In genomic region chr7:69695998-69696657, GRCh38 we compare ENCODE assay signal across 10 cellular contexts.
DNase-seq lines count a peak whose midpoint lies in the region; ATAC-seq lines count a peak whose summit lies in the region.
"Had no signal": no experiment of that assay in that cellular context is flagged by ENCODE, and none has a peak within 500 bp of the region (broad histone marks: within the 10 kb centered on the region; RNA-seq: fewer than 3 reads in every experiment).

No MANE protein-coding gene starts in this region.

- POLR2A ChIA-PET in CD4-positive, alpha-beta memory T cell (lab: Charles Lee; ENCODE audit: partially characterized antibody) = no interaction called here

- no peak overlapping the region for H3K4me3 ChIP-seq in CD4-positive, alpha-beta memory T cell (ENCODE audit: low read length in 2 of 2)
- H3K4me3 ChIP-seq: A549 had no signal

- no peaks in the 10 kb centered on the region for H3K36me3 Mint-ChIP-seq in stimulated activated effector memory CD8-positive, alpha-beta T cell treated with anti-CD3 and anti-CD28 coated beads, Interleukin-12 subunit alpha, Interleukin-12 subunit beta, amount 100 ng/mL, for 72 hours
- no peaks in the 10 kb centered on the region for H3K36me3 Mint-ChIP-seq in CD4-positive, alpha-beta memory T cell

- no peaks in the 10 kb centered on the region for H3K27me3 ChIP-seq in CD4-positive, alpha-beta memory T cell (ENCODE audit: insufficient read depth, low read length)

- H3K9me3 ChIP-seq in CD4-positive, alpha-beta memory T cell (ENCODE audit: control insufficient read depth in 1 of 2, low read length in 2 of 2) = no peaks in the 10 kb centered on the region
- H3K9me3 ChIP-seq: A549 had no signal

- H3K27ac Mint-ChIP-seq in stimulated activated effector memory CD8-positive, alpha-beta T cell treated with anti-CD3 and anti-CD28 coated beads, Interleukin-12 subunit alpha, Interleukin-12 subunit beta, amount 100 ng/mL, for 72 hours = no peak overlapping the region
- H3K27ac Mint-ChIP-seq in CD4-positive, alpha-beta memory T cell = no peak overlapping the region

- H3K36me3 ChIP-seq in CD4-positive, alpha-beta memory T cell (ENCODE audit: insufficient read depth, low read length) = no peaks in the 10 kb centered on the region

- H3K4me1 Mint-ChIP-seq in stimulated activated effector memory CD8-positive, alpha-beta T cell treated with anti-CD3 and anti-CD28 coated beads, Interleukin-12 subunit alpha, Interleukin-12 subunit beta, amount 100 ng/mL, for 72 hours = peaks cover 33% of the 10 kb centered on the region
- H3K4me1 Mint-ChIP-seq in CD4-positive, alpha-beta memory T cell = peaks cover 0 to 7% (median 4%) of the 10 kb centered on the region in 4 donors

- intact Hi-C loops in CD4-positive, alpha-beta memory T cell (cut with micrococcal nuclease) = no loop called here

- ATAC-seq in HG02623 (IDR thresholded peaks at IDR 0.05; ENCODE audit: unreplicated experiment) (peak; percentile 91), HG03575 (IDR thresholded peaks at IDR 0.05; ENCODE audit: extremely low read depth, insufficient number of reproducible peaks, low FRiP score, unreplicated experiment) (peak; percentile 72)
- ATAC-seq in stimulated activated effector memory CD8-positive, alpha-beta T cell treated with anti-CD3 and anti-CD28 coated beads, Interleukin-12 subunit alpha, Interleukin-12 subunit beta, amount 100 ng/mL, for 72 hours = peak; percentile 64
- ATAC-seq: A549 had no signal

- CTCF ChIA-PET in CD4-positive, alpha-beta memory T cell (lab: Charles Lee; ENCODE audit: partially characterized antibody) = no interaction called here

- DNase-seq in NCI-H748 (lab: John Stamatoyannopoulos, UW; ENCODE audit: unreplicated experiment) = peak; percentile 53
- no peak for DNase-seq in NCI-H748 treated with DMSO at 0.1 percent for 48 hours (lab: John Stamatoyannopoulos, UW)
- no peak for DNase-seq in stimulated activated effector memory CD8-positive, alpha-beta T cell treated with anti-CD3 and anti-CD28 coated beads, Interleukin-12 subunit alpha, Interleukin-12 subunit beta, amount 100 ng/mL, for 72 hours (ENCODE audit: low spot score in 2 of 2)
- DNase-seq in CD4-positive, alpha-beta memory T cell = no peak
- DNase-seq in SIG-M5 (lab: John Stamatoyannopoulos, UW) = no peak
- no peak for DNase-seq in NCI-H1092 (lab: John Stamatoyannopoulos, UW)
- DNase-seq: activated CD4-positive, alpha-beta T cell treated with anti-CD3 and anti-CD28 coated beads, Interleukin-2, amount 50 U/mL, for 48 hours had no signal

- H3K9me3 Mint-ChIP-seq in stimulated activated effector memory CD8-positive, alpha-beta T cell treated with anti-CD3 and anti-CD28 coated beads, Interleukin-12 subunit alpha, Interleukin-12 subunit beta, amount 100 ng/mL, for 72 hours = no peaks in the 10 kb centered on the region
- H3K9me3 Mint-ChIP-seq in CD4-positive, alpha-beta memory T cell = peaks cover 0 to 2% (median 0%) of the 10 kb centered on the region in 8 donors

- H3K4me3 Mint-ChIP-seq in stimulated activated effector memory CD8-positive, alpha-beta T cell treated with anti-CD3 and anti-CD28 coated beads, Interleukin-12 subunit alpha, Interleukin-12 subunit beta, amount 100 ng/mL, for 72 hours = peak overlapping the region; percentile 46
- peak overlapping the region in 2 of 8 donors; percentile 36 to 48 for H3K4me3 Mint-ChIP-seq in CD4-positive, alpha-beta memory T cell

- H3K27me3 Mint-ChIP-seq in CD4-positive, alpha-beta memory T cell = peaks cover 0 to 1% of the 10 kb centered on the region in 2 donors

- no peak overlapping the region for H3K27ac ChIP-seq in CD4-positive, alpha-beta memory T cell (ENCODE audit: low read depth, low read length)
- H3K27ac ChIP-seq: A549 had no signal

- no peaks in the 10 kb centered on the region for H3K4me1 ChIP-seq in CD4-positive, alpha-beta memory T cell (ENCODE audit: insufficient read depth, low read length)
